ENCODE assay signal across 25 cellular contexts in the genomic region with DNA sequence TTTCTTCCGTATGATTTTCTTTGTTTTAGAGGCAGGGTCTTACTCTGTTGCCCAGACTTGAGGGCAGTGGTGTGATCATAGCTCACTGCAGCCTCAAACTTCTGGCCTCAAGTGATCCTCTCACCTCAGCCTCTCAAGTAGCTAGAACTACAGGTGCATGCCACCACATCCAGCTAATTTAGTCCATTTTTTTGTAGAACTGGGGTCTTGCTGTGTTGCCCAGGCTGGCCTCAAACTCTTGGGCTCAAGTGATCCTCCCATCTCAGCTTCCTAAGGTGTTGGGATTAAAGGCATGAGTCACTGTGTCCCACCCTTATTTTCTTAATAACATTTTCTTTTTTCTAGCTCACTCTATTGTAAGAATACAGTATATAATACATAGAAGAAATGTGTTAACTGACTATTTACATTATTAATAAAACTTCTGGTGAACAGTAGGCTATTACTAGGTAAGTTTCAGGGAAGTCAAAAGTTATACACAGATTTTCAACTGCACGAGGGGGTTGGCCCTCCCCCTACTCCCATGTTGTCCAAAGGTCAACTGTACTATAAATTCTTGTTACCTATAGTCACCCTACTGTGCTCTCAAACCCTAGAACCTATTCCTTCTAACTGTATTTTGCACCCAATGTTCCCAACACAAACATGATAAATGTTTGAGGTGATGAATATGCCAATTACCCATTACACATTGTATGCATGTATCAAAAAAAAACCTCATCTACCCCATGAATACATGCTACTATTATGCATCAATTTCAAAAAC.
"Had no signal": no experiment of that assay in that cellular context is flagged by ENCODE, and none has a peak within 500 bp of the region (broad histone marks: within the 10 kb centered on the region; RNA-seq: fewer than 3 reads in every experiment).

No MANE protein-coding gene starts in this region.

- H3K79me2 ChIP-seq: parathyroid adenoma had no signal

- H3K27ac Mint-ChIP-seq: mesothelial cell of epicardium; naive B cell; natural killer cell; nephron progenitor cell; neural progenitor cell; progenitor cell of endocrine pancreas; stimulated activated effector memory CD8-positive, alpha-beta T cell treated with anti-CD3 and anti-CD28 coated beads, Interleukin-12 subunit alpha, Interleukin-12 subunit beta, amount 100 ng/mL, for 72 hours; stimulated activated naive CD8-positive, alpha-beta T cell treated with anti-CD3 and anti-CD28 coated beads, Interleukin-15, amount 100 ng/mL, for 72 hours; type B pancreatic cell had no signal

- H3K27me3 Mint-ChIP-seq: stimulated activated naive CD8-positive, alpha-beta T cell treated with anti-CD3 and anti-CD28 coated beads, Interleukin-15, amount 100 ng/mL, for 72 hours; type B pancreatic cell had no signal

- H3K4me1 Mint-ChIP-seq: mesothelial cell of epicardium; naive B cell; natural killer cell; stimulated activated effector memory CD8-positive, alpha-beta T cell treated with anti-CD3 and anti-CD28 coated beads, Interleukin-12 subunit alpha, Interleukin-12 subunit beta, amount 100 ng/mL, for 72 hours; stimulated activated naive CD8-positive, alpha-beta T cell treated with anti-CD3 and anti-CD28 coated beads, Interleukin-15, amount 100 ng/mL, for 72 hours had no signal

- DNase-seq: islet precursor cell; left ventricle myocardium inferior; mesendoderm; naive B cell; natural killer cell; nephron progenitor cell; occipital lobe; spleen; stimulated activated CD4-positive, alpha-beta T cell treated with anti-CD3 and anti-CD28 coated beads, Interleukin-4, amount 100 ng/mL, for 24 hours; stimulated activated naive CD4-positive, alpha-beta T cell treated with Interleukin-2 at 50 U/mL for 16 hours; stimulated activated naive CD8-positive, alpha-beta T cell treated with anti-CD3 and anti-CD28 coated beads, Interleukin-15, amount 100 ng/mL, for 72 hours; substantia nigra; uterus had no signal

- H3K4me2 ChIP-seq: neural progenitor cell had no signal

- H3K9ac ChIP-seq: neural progenitor cell, parathyroid adenoma had no signal

- H3K27me3 ChIP-seq: neural progenitor cell, neutrophil, right atrium auricular region, spleen, tibial nerve, uterus had no signal

- ATAC-seq: natural killer cell; sciatic nerve; stimulated activated effector memory CD8-positive, alpha-beta T cell treated with anti-CD3 and anti-CD28 coated beads, Interleukin-12 subunit alpha, Interleukin-12 subunit beta, amount 100 ng/mL, for 72 hours; stimulated activated naive CD8-positive, alpha-beta T cell treated with anti-CD3 and anti-CD28 coated beads, Interleukin-15, amount 100 ng/mL, for 72 hours had no signal

- H3K36me3 ChIP-seq: left ventricle myocardium inferior, neural progenitor cell, neutrophil, right atrium auricular region, spleen, tibial nerve, uterus had no signal

- H3K4me1 ChIP-seq: left ventricle myocardium inferior, parathyroid adenoma, right atrium auricular region, spleen, uterus had no signal

- H3K4me3 ChIP-seq: left ventricle myocardium inferior, lung, neural progenitor cell, right atrium auricular region, skin epidermis, spleen, tibial nerve, uterus had no signal

- H3K9me3 ChIP-seq: neutrophil, right atrium auricular region, uterus had no signal

- H2AFZ ChIP-seq: parathyroid adenoma had no signal

- H3K36me3 Mint-ChIP-seq: natural killer cell; neural progenitor cell; stimulated activated effector memory CD8-positive, alpha-beta T cell treated with anti-CD3 and anti-CD28 coated beads, Interleukin-12 subunit alpha, Interleukin-12 subunit beta, amount 100 ng/mL, for 72 hours; type B pancreatic cell had no signal

- H3K4me3 Mint-ChIP-seq: mesothelial cell of epicardium; naive B cell; natural killer cell; nephron progenitor cell; neural progenitor cell; stimulated activated effector memory CD8-positive, alpha-beta T cell treated with anti-CD3 and anti-CD28 coated beads, Interleukin-12 subunit alpha, Interleukin-12 subunit beta, amount 100 ng/mL, for 72 hours; stimulated activated naive CD8-positive, alpha-beta T cell treated with anti-CD3 and anti-CD28 coated beads, Interleukin-15, amount 100 ng/mL, for 72 hours; type B pancreatic cell had no signal

- H3K27ac ChIP-seq: left ventricle myocardium inferior, neural progenitor cell, neutrophil, parathyroid adenoma, right atrium auricular region, skin epidermis, spleen, tibial nerve, uterus had no signal

- H3K9me3 Mint-ChIP-seq: natural killer cell had no signal
